In the genomic region with DNA sequence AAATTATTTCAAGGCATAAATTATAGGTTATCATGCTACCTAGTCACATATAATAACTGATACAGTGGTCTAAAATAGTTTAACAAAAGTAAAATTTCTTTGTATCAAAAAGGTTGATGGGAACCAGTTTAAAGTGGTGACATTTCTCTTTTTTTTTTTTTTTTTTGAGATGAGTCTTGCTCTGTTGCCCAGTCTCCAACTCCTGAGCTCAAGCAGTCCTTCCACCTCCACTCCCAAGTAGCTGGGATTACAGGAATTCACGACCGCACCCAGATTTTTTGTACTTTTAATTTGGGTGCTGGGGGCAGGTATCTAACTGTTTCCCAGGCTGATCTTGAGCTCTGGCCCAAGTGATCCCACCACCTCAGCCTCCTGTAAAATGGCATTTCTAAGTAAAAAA, we compare ENCODE assay signal across 9 cellular contexts. TPM values are rescaled to one million over a fixed set of nuclear protein-coding genes. Genes with fewer than 3 reads are reported as not detected.
DNase-seq lines count a peak whose midpoint lies in the region; ATAC-seq, FAIRE-seq and TF ChIP-seq lines count a peak whose summit lies in the region.
"Had no signal": no experiment of that assay in that cellular context is flagged by ENCODE, and none has a peak within 500 bp of the region (broad histone marks: within the 10 kb centered on the region; RNA-seq: fewer than 3 reads in every experiment).

No MANE protein-coding gene starts in this region.

- H3K4me2 ChIP-seq in PC-9 (peak overlapping the region; percentile 79), endothelial cell of umbilical vein (ENCODE audit: insufficient read depth, low read length) (peak overlapping the region; percentile 100)

- H3K4me1 Mint-ChIP-seq in progenitor cell of endocrine pancreas (ENCODE audit: low read depth), result peaks cover 9% of the 10 kb centered on the region

- no peaks in the 10 kb centered on the region for H4K20me1 ChIP-seq in PC-9 (ENCODE audit: insufficient read depth)
- peaks cover 2% of the 10 kb centered on the region for H4K20me1 ChIP-seq in endothelial cell of umbilical vein (replicated peaks; ENCODE audit: control insufficient read depth, extremely low read depth, insufficient read depth, low read length)

- intact Hi-C loops in PC-9 (cut with micrococcal nuclease; ENCODE audit: unreplicated experiment) (no loop called here), endothelial cell of umbilical vein (cut with micrococcal nuclease) (no loop called here)

- POLR2A ChIA-PET in PC-9 (lab: Charles Lee; ENCODE audit: unreplicated experiment) (no interaction called here), endothelial cell of umbilical vein (lab: Charles Lee) (interaction anchor here (0.7 kb wide), 1 partner anchor 30 kb away, joined by 4 read pairs; no protein-coding TSS in a partner anchor)

- H3K9me3 ChIP-seq in PC-9 (ENCODE audit: insufficient read depth, low read depth), result no peaks in the 10 kb centered on the region
- no peaks in the 10 kb centered on the region for H3K9me3 ChIP-seq in endothelial cell of umbilical vein (replicated peaks; ENCODE audit: control insufficient read depth, insufficient read depth, low read length)

- H3K27me3 ChIP-seq in PC-9 (ENCODE audit: insufficient read depth, low read depth) (no peaks in the 10 kb centered on the region), endothelial cell of umbilical vein (ENCODE audit: control insufficient read depth in 2 of 2, insufficient read depth in 2 of 2, low read length in 2 of 2) (no peaks in the 10 kb centered on the region)

- peak overlapping the region; percentile 14 for H3K27ac Mint-ChIP-seq in progenitor cell of endocrine pancreas

- no peaks in the 10 kb centered on the region for H3K9me2 ChIP-seq in PC-9 (ENCODE audit: insufficient read depth)

- CTCF ChIA-PET in PC-9 (lab: Charles Lee) (interaction anchor here (0.6 kb wide), 1 partner anchor 29 kb away, joined by 8 read pairs; the partner anchor contains the start of gene RBM43), endothelial cell of umbilical vein (lab: Charles Lee) (interaction anchor here (0.9 to 2.4 kb wide), 4 partner anchors 29 to 146 kb away, joined by 3 to 17 read pairs (median 5); partner anchors contain the start of genes RBM43 and RIF1)

- peak; percentile 18 for DNase-seq in Caki2 (ENCODE audit: low read depth)
- no peak for DNase-seq in PC-9
- DNase-seq in endothelial cell of umbilical vein (ENCODE audit: low read depth, low spot score), result peak; percentile 15
- DNase-seq in progenitor cell of endocrine pancreas (ENCODE audit: low spot score, unreplicated experiment), result no peak
- DNase-seq in H4 (ENCODE audit: low spot score), result no peak

- peak; percentile 55 for FAIRE-seq in endothelial cell of umbilical vein (lab: Jason Lieb, UNC)
- FAIRE-seq: urothelium cell line had no signal

- H3K9me3 Mint-ChIP-seq in progenitor cell of endocrine pancreas (ENCODE audit: low read depth), result peaks cover 5% of the 10 kb centered on the region

- H3K79me2 ChIP-seq in PC-9 (ENCODE audit: low read depth) (peaks cover 7% of the 10 kb centered on the region; the same call in 1 of the 2 replicates), endothelial cell of umbilical vein (ENCODE audit: control insufficient read depth, insufficient read depth, low read length) (peaks cover 16% of the 10 kb centered on the region)

- TF ChIP-seq CTCF in PC-9 (conservative IDR thresholded peaks at IDR 0.05), result no peak
- no peak for TF ChIP-seq CTCF in endothelial cell of umbilical vein (IDR thresholded peaks at IDR 0.05; ENCODE audit: extremely low read depth in 1 of 2, insufficient read depth in 1 of 2, low read depth in 1 of 2, low read length in 2 of 2)
- no peak for TF ChIP-seq CTCF in progenitor cell of endocrine pancreas (IDR thresholded peaks at IDR 0.05; ENCODE audit: unreplicated experiment)

- ATAC-seq in activated CD4-positive, CD25-positive, alpha-beta regulatory T cell treated with anti-CD3 and anti-CD28 coated beads, Interleukin-2, amount 50 U/mL, for 24 hours, result no peak
- ATAC-seq in GM18505 (IDR thresholded peaks at IDR 0.05; ENCODE audit: unreplicated experiment) (no peak), GM21390 (IDR thresholded peaks at IDR 0.05; ENCODE audit: unreplicated experiment) (no peak)

- H2AFZ ChIP-seq in PC-9, result peak overlapping the region; percentile 95
- peak overlapping the region; percentile 74 for H2AFZ ChIP-seq in endothelial cell of umbilical vein (ENCODE audit: low read depth, low read length)

- in situ Hi-C loops in Caki2 (cut with HindIII; ENCODE audit: low pct_unique_long_range_greater_than_20kb, low sequenced_read_pairs), result no loop called here

- H3K27me3 Mint-ChIP-seq in progenitor cell of endocrine pancreas, result peaks cover 17% of the 10 kb centered on the region

- no peak for TF ChIP-seq POLR2A in endothelial cell of umbilical vein (IDR thresholded peaks at IDR 0.05; ENCODE audit: low read depth, low read length)
- no peak for TF ChIP-seq POLR2A in GM18505 (IDR thresholded peaks at IDR 0.05; ENCODE audit: borderline replicate concordance, extremely low read depth, insufficient read depth, insufficient read length)

- H3K27ac ChIP-seq in PC-9, result peak overlapping the region; percentile 94
- peak overlapping the region; percentile 90 for H3K27ac ChIP-seq in endothelial cell of umbilical vein (ENCODE audit: insufficient read depth, low read depth, low read length)

- peak overlapping the region; percentile 68 for H3K4me3 Mint-ChIP-seq in progenitor cell of endocrine pancreas (ENCODE audit: low read depth)

- H3K9ac ChIP-seq in endothelial cell of umbilical vein (replicated peaks; ENCODE audit: extremely low read depth, insufficient read depth, low read length), result peak overlapping the region; percentile 91

- H3K4me3 ChIP-seq in PC-9 (peak overlapping the region; percentile 69), endothelial cell of umbilical vein (replicated peaks in 1 of 3; ENCODE audit: insufficient read depth in 1 of 3, low read depth in 1 of 3, low read length in 3 of 3) (peak overlapping the region in 2 of 3 experiments; percentile 78 to 99)

- dilution Hi-C loops in endothelial cell of umbilical vein (cut with MboI; ENCODE audit: extremely low pct_ligation_motif_present, low sequenced_read_pairs), result no loop called here

- BruUV-seq in PC-9 (replicated peaks; lab: Mats Ljungman, UMichigan) (no TSS peak), endothelial cell of umbilical vein (replicated peaks; lab: Mats Ljungman, UMichigan) (no TSS peak)

- no peaks in the 10 kb centered on the region for H3K9me1 ChIP-seq in endothelial cell of umbilical vein (replicated peaks; ENCODE audit: control insufficient read depth, extremely low read depth, insufficient read depth, low read length)

- no peaks in the 10 kb centered on the region for H3K36me3 Mint-ChIP-seq in progenitor cell of endocrine pancreas (ENCODE audit: insufficient read depth)

- peaks cover 16% of the 10 kb centered on the region for H3F3A ChIP-seq in PC-9 (ENCODE audit: insufficient read depth, low read depth)

- H3K4me1 ChIP-seq in PC-9 (replicated peaks; ENCODE audit: insufficient read depth), result peaks cover 19% of the 10 kb centered on the region
- H3K4me1 ChIP-seq in endothelial cell of umbilical vein (ENCODE audit: control insufficient read depth, extremely low read depth, insufficient read depth, low read length), result peaks cover 16% of the 10 kb centered on the region

- H3K36me3 ChIP-seq in PC-9 (ENCODE audit: low read depth) (no peaks in the 10 kb centered on the region), endothelial cell of umbilical vein (ENCODE audit: control insufficient read depth in 2 of 2, extremely low read depth in 1 of 2, insufficient read depth in 2 of 2, low read length in 2 of 2) (no peaks in the 10 kb centered on the region)

TF ChIP-seq in endothelial cell of umbilical vein, 7 proteins besides CTCF, POLR2A, EP300 and RAD21 (continues in another document):
- TF ChIP-seq POLR2AphosphoS5 (IDR thresholded peaks at IDR 0.05; ENCODE audit: insufficient read depth, low read depth, low read length), result no peak
- TF ChIP-seq MYC (IDR thresholded peaks at IDR 0.05; ENCODE audit: low read depth, low read length), result no peak
- no peak for TF ChIP-seq GATA2 (IDR thresholded peaks at IDR 0.05; ENCODE audit: insufficient read depth, insufficient read length, low read depth, low read length)
- no peak for TF ChIP-seq JUN (IDR thresholded peaks at IDR 0.05; ENCODE audit: borderline replicate concordance, insufficient read depth, insufficient read length, low read depth)
- TF ChIP-seq, protein P1, sequence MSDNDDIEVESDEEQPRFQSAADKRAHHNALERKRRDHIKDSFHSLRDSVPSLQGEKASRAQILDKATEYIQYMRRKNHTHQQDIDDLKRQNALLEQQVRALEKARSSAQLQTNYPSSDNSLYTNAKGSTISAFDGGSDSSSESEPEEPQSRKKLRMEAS (IDR thresholded peaks at IDR 0.05; ENCODE audit: insufficient read depth, insufficient read length), result no peak
- no peak for TF ChIP-seq EZH2 (IDR thresholded peaks at IDR 0.05; ENCODE audit: borderline replicate concordance, low read depth, low read length, severe bottlenecking)

RNA-seq across cellular contexts. Expression of gene NMI, which starts 1.0 kb away (rescaled TPM):
- 10.8 and 23.6 TPM in 2 replicates for total RNA-seq in Caki2 (2014; rRNA removed; shearing (Covaris generic); ENCODE audit: low replicate concordance)
- 24.6 and 32.7 TPM in 2 replicates for total RNA-seq in PC-9 (2021)
- 17.1 and 24.9 TPM in 2 replicates for total RNA-seq in endothelial cell of umbilical vein
- 3.5 and 6.0 TPM in 2 replicates for polyA plus RNA-seq in endothelial cell of umbilical vein
- polyA plus RNA-seq in endothelial cell of umbilical vein (2011; cell fraction: cytosol; rRNA removed), result 12.1 and 14.0 TPM in 2 replicates
- polyA plus RNA-seq in endothelial cell of umbilical vein (2011; cell fraction: nucleus; rRNA removed), result 5.2 and 8.8 TPM in 2 replicates
- 23.9 and 31.8 TPM in 2 replicates for polyA plus RNA-seq in endothelial cell of umbilical vein (2012)
- 1.9 and 2.3 TPM in 2 replicates for polyA minus RNA-seq in endothelial cell of umbilical vein
- 3.1 TPM for polyA minus RNA-seq in endothelial cell of umbilical vein (2011; cell fraction: cytosol; rRNA and poly(A)+ RNA removed)
- polyA minus RNA-seq in endothelial cell of umbilical vein (2011; cell fraction: nucleus; rRNA and poly(A)+ RNA removed), result 2.4 and 3.6 TPM in 2 replicates
- 3.5 and 4.0 TPM in 2 replicates for total RNA-seq in progenitor cell of endocrine pancreas
- 23.0 and 23.6 TPM in 2 replicates for total RNA-seq in H4 (2014; rRNA removed; shearing (Covaris generic))

RNA-seq across cellular contexts. Expression of gene RBM43, which starts 28.8 kb away (rescaled TPM):
- 7.6 and 11.0 TPM in 2 replicates for total RNA-seq in Caki2 (2014; rRNA removed; shearing (Covaris generic); ENCODE audit: low replicate concordance)
- total RNA-seq in PC-9 (2021) (4.8 and 5.3 TPM in 2 replicates), endothelial cell of umbilical vein (6.4 and 6.5 TPM in 2 replicates), progenitor cell of endocrine pancreas (4.6 and 4.7 TPM in 2 replicates)
- polyA plus RNA-seq in endothelial cell of umbilical vein, result 2.6 and 3.7 TPM in 2 replicates
- polyA plus RNA-seq in endothelial cell of umbilical vein (2011; cell fraction: cytosol; rRNA removed), result 3.7 and 4.4 TPM in 2 replicates
- 3.7 and 4.3 TPM in 2 replicates for polyA plus RNA-seq in endothelial cell of umbilical vein (2011; cell fraction: nucleus; rRNA removed)
- polyA plus RNA-seq in endothelial cell of umbilical vein (2012), result 4.6 and 6.5 TPM in 2 replicates
- 3.3 and 3.8 TPM in 2 replicates for polyA minus RNA-seq in endothelial cell of umbilical vein
- polyA minus RNA-seq in endothelial cell of umbilical vein (2011; cell fraction: cytosol; rRNA and poly(A)+ RNA removed), result 0.41 TPM
- 4.4 and 4.6 TPM in 2 replicates for polyA minus RNA-seq in endothelial cell of umbilical vein (2011; cell fraction: nucleus; rRNA and poly(A)+ RNA removed)
- 0.37 and 2.0 TPM in 2 replicates for total RNA-seq in H4 (2014; rRNA removed; shearing (Covaris generic))

Comparison
In these comparisons a context has a peak if more than half of its experiments do, and no peak if none do; other contexts are left out.
1. DNase-seq: peak in Caki2 (single experiment) and endothelial cell of umbilical vein (single experiment); none in PC-9 (0 of 2), progenitor cell of endocrine pancreas (single experiment) and H4 (single experiment).